ENCODE assay signal across 1 cellular context in genomic region chr6:167209577-167209975, GRCh38.
TF ChIP-seq lines count a peak whose summit lies in the region.

No MANE protein-coding gene starts in this region.

TF ChIP-seq in GM23338, 12 proteins besides CTCF, POLR2A, EP300 and RAD21:
- TF ChIP-seq REST (IDR thresholded peaks at IDR 0.05; ENCODE audit: unreplicated experiment), result no peak
- TF ChIP-seq EZH2 (IDR thresholded peaks at IDR 0.05; ENCODE audit: low read depth, unreplicated experiment), result no peak
- no peak for TF ChIP-seq EZH2phosphoT487 (IDR thresholded peaks at IDR 0.05; ENCODE audit: unreplicated experiment)
